8 cellular contexts compared by ENCODE assay signal in the genomic region with DNA sequence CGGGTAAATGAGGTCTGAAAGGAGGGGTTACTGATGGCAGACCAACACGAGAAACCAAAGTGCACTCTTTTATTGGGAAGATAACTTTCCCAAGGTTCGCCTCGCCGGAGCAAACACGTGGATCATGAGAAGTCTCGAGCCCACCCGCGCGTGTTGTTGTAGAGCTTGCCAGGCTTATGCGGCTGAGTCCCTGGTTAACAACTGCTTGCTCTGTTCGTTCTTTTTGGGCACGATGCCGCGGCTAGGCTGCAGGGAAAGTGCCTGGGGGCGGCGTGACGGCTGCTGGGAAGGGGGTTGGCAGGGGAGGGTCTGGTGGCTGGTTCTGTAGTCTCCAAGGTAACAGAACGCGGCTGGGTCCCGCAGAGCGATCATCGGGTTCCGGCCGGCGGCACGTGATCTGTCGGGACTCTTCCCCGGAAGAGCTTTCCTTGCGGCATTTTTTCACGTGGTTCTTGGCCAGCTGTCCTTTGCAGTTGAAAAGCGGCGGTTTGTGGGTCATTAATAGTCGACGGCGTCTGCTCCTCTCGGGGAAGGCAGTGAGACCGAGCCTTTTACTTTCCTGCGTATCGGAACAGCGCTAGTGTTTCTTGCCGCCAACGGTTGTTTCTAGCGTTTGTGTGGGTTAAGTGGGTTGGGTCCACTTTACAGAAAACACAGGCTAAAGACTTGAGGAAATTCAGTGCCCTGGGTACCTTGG. TPM values are rescaled to one million over a fixed set of nuclear protein-coding genes. Genes with fewer than 3 reads are reported as not detected.
A peak's percentile ranks its signal among the peaks of the same experiment; 100 is the strongest.
DNase-seq lines count a peak whose midpoint lies in the region; ATAC-seq, FAIRE-seq and TF ChIP-seq lines count a peak whose summit lies in the region.

No MANE protein-coding gene starts in this region.

- peaks cover 13% of the 10 kb centered on the region for H3K27me3 ChIP-seq in keratinocyte (ENCODE audit: control insufficient read depth, extremely low read depth, insufficient read depth, low read length)

- peak overlapping the region; percentile 41 for H3K9ac ChIP-seq in keratinocyte (ENCODE audit: control insufficient read depth, extremely low read depth, insufficient read depth, low read length)

- H3K9me3 ChIP-seq in keratinocyte (ENCODE audit: control insufficient read depth, low read depth, low read length) = no peaks in the 10 kb centered on the region

- peak overlapping the region; percentile 80 for H2AFZ ChIP-seq in keratinocyte (ENCODE audit: control insufficient read depth, low read length)

- no peaks in the 10 kb centered on the region for H4K20me1 ChIP-seq in keratinocyte (ENCODE audit: control insufficient read depth, extremely low read depth, insufficient read depth, low read length)

- FAIRE-seq in keratinocyte (lab: Jason Lieb, UNC) = no peak

- H3K4me3 ChIP-seq in keratinocyte (ENCODE audit: control insufficient read depth in 2 of 3, extremely low read depth in 1 of 3, insufficient read depth in 2 of 3, low read depth in 1 of 3, low read length in 3 of 3) = peak overlapping the region; percentile 46 to 78 (median 64)

- H3K9me1 ChIP-seq in keratinocyte (ENCODE audit: control insufficient read depth, extremely low read depth, insufficient read depth, low read length) = no peaks in the 10 kb centered on the region

- peaks cover 24% of the 10 kb centered on the region for H3K4me1 ChIP-seq in keratinocyte (ENCODE audit: control insufficient read depth, extremely low read depth, insufficient read depth, low read length)

- dilution Hi-C loops in keratinocyte (cut with MboI; ENCODE audit: extremely low pct_ligation_motif_present, low sequenced_read_pairs) = no loop called here

- peak overlapping the region; percentile 94 for H3K4me2 ChIP-seq in keratinocyte (ENCODE audit: control insufficient read depth, extremely low read depth, insufficient read depth, low read depth, low read length)

- ATAC-seq in HG02642 (IDR thresholded peaks at IDR 0.05; ENCODE audit: poor library complexity, unreplicated experiment) = peak; percentile 32
- no peak for ATAC-seq in GM21390 (IDR thresholded peaks at IDR 0.05; ENCODE audit: unreplicated experiment)

- peak overlapping the region; percentile 30 for H3K27ac ChIP-seq in keratinocyte (ENCODE audit: control insufficient read depth, insufficient read depth, low read length)

- peak; percentile 94 for DNase-seq in DMS 273 (lab: John Stamatoyannopoulos, UW; ENCODE audit: unreplicated experiment)
- DNase-seq in NCI-H345 treated with DMSO at 0.1 percent for 48 hours (lab: John Stamatoyannopoulos, UW; ENCODE audit: unreplicated experiment) = peak; percentile 14
- DNase-seq in activated CD4-positive, alpha-beta T cell treated with anti-CD3 and anti-CD28 coated beads for 1 hour = peak; percentile 53
- peak; percentile 73 for DNase-seq in cerebellar cortex (ENCODE audit: low spot score)
- no peak for DNase-seq in keratinocyte (ENCODE audit: low read depth, low spot score)
- peak; percentile 38 to 62 for DNase-seq in stimulated activated CD4-positive, alpha-beta T cell treated with anti-CD3 and anti-CD28 coated beads, Interleukin-12 subunit alpha, Interleukin-12 subunit beta, amount 100 ng/mL, for 24 hours (ENCODE audit: low read depth in 2 of 2)

- no peak for TF ChIP-seq CTCF in keratinocyte (optimal IDR thresholded peaks at IDR 0.05 in 1 of 3, IDR thresholded peaks at IDR 0.05 in 1 of 3, conservative IDR thresholded peaks at IDR 0.05 in 1 of 3; ENCODE audit: extremely low read depth in 1 of 3, insufficient read depth in 2 of 3, low read length in 3 of 3)

- H3K36me3 ChIP-seq in keratinocyte (ENCODE audit: control insufficient read depth in 2 of 2, extremely low read depth in 1 of 2, insufficient read depth in 2 of 2, low read length in 2 of 2) = no peaks in the 10 kb centered on the region

- peaks cover 34% of the 10 kb centered on the region for H3K79me2 ChIP-seq in keratinocyte (ENCODE audit: control insufficient read depth, insufficient read depth, low read length)

RNA-seq across cellular contexts. Expression of gene MGA, which starts 1.5 kb away (rescaled TPM):
- polyA plus RNA-seq in keratinocyte = 4.3 to 6.3 TPM (median 5.4 TPM) in 3 replicates
- 31.5 TPM for polyA plus RNA-seq in keratinocyte (2011; ENCODE audit: low read depth)
- polyA plus RNA-seq in keratinocyte (2011; cell fraction: cytosol; rRNA removed) = 1.5 and 3.5 TPM in 2 replicates
- 10.5 and 11.8 TPM in 2 replicates for polyA plus RNA-seq in keratinocyte (2011; cell fraction: nucleus; rRNA removed)
- 4.7 and 5.0 TPM in 2 replicates for polyA plus RNA-seq in keratinocyte (2012; ENCODE audit: low replicate concordance)
- 16.6 to 38.9 TPM (median 24.9 TPM) in 3 replicates for polyA minus RNA-seq in keratinocyte
- polyA minus RNA-seq in keratinocyte (2011; cell fraction: cytosol; rRNA and poly(A)+ RNA removed) = 8.8 TPM
- 29.1 and 58.6 TPM in 2 replicates for polyA minus RNA-seq in keratinocyte (2011; cell fraction: nucleus; rRNA and poly(A)+ RNA removed)
